Comparison of ENCODE assay signal across 18 cellular contexts in the genomic region with DNA sequence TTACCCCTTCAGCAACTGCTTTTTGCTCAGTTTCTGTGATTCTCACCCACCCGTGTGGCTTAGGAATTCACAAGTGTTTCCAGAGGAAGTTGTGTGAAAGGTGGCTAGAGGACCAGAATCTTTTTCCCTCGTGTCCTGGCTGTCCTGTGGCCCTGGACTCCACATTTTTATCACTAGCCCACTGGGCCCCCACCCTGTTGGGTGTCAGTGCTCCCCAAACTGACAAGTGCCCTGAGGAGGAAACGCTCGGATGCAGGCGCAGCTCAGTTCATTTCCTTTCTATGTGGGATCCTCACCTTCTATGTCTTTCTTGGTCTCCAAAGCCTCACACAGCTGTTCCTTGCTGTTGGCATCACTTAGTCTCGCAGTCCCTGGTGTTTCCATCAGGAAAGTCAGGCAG.
A peak's percentile ranks its signal among the peaks of the same experiment; 100 is the strongest.
DNase-seq lines count a peak whose midpoint lies in the region; ATAC-seq, FAIRE-seq and TF ChIP-seq lines count a peak whose summit lies in the region.
"Had no signal": no experiment of that assay in that cellular context is flagged by ENCODE, and none has a peak within 500 bp of the region (broad histone marks: within the 10 kb centered on the region; RNA-seq: fewer than 3 reads in every experiment).

No MANE protein-coding gene starts in this region.

- 70% methylated on average over 6 of the region's 6 CpGs for WGBS in K562 (ENCODE audit: insufficient coverage, low coverage, missing lambda C conversion rate)
- WGBS in lung, 2 donors = 88 to 89% methylated on average over 6 of the region's 6 CpGs
- WGBS in suprapubic skin = 91% methylated on average over 6 of the region's 6 CpGs

- H3K27ac ChIP-seq in K562 (ENCODE audit: extremely low read depth, low read depth, low read length) = no peak overlapping the region
- H3K27ac ChIP-seq in lung (ENCODE audit: low read depth in 1 of 2, low read length in 1 of 2) = no peak overlapping the region
- H3K27ac ChIP-seq in suprapubic skin = no peak overlapping the region
- H3K27ac ChIP-seq: Peyer's patch had no signal

- peaks cover 3% of the 10 kb centered on the region for H3K9me1 ChIP-seq in K562 (ENCODE audit: control insufficient read depth, insufficient read depth, low read length)

- CTCF ChIA-PET in K562 (lab: Yijun Ruan, JAX; ENCODE audit: low intra/inter-chr PET ratio) = no interaction called here

- in situ Hi-C loops in K562 (cut with MboI) = no loop called here

- H4K20me1 ChIP-seq in K562 (replicated peaks; ENCODE audit: control insufficient read depth, insufficient read depth, low read length) = no peaks in the 10 kb centered on the region

- H3K27me3 ChIP-seq in K562 (ENCODE audit: control insufficient read depth in 2 of 2, insufficient read depth in 2 of 2, low read length in 2 of 2) (no peaks in the 10 kb centered on the region), lung (ENCODE audit: control insufficient read depth, insufficient read depth) (no peaks in the 10 kb centered on the region), suprapubic skin (no peaks in the 10 kb centered on the region)
- H3K27me3 ChIP-seq: Peyer's patch had no signal

- ATAC-seq in K562 (no peak), lung (ENCODE audit: insufficient read depth, low FRiP score) (no peak)

- DNase-seq in activated T-cell treated with anti-CD3 and anti-CD28 coated beads, Interleukin-2, amount 50 U/mL, for 48 hours = peak; percentile 7 to 9
- no peak for DNase-seq in activated T-cell treated with anti-CD3 and anti-CD28 coated beads, Interleukin-2, amount 50 U/mL, for 1 hour
- DNase-seq in K562 (ENCODE audit: extremely low read depth in 1 of 4, low spot score in 3 of 4) (no peak), lung (ENCODE audit: low spot score) (peak; percentile 14), suprapubic skin (ENCODE audit: low spot score in 2 of 2) (peak; percentile 9 to 59), NCI-H526 (lab: John Stamatoyannopoulos, UW) (no peak), DMS53 treated with DMSO at 0.1 percent for 48 hours (lab: John Stamatoyannopoulos, UW; ENCODE audit: unreplicated experiment) (no peak)
- DNase-seq: CD4-positive, alpha-beta memory T cell; DND-41; GDM1; HCEC 1CT; NCI-H1417; NCI-H2029; NCI-H2171 treated with DMSO at 0.1 percent for 48 hours had no signal

- no peaks in the 10 kb centered on the region for H3K79me2 ChIP-seq in K562 (ENCODE audit: control insufficient read depth, insufficient read depth, low read length)

- no peak for TF ChIP-seq RAD21 in K562 (CRISPR knock-in tag; conservative IDR thresholded peaks at IDR 0.05 in 1 of 2, IDR thresholded peaks at IDR 0.05 in 1 of 2)

- H3K4me3 ChIP-seq in K562 = no peak overlapping the region
- H3K4me3 ChIP-seq in lung = no peak overlapping the region
- H3K4me3 ChIP-seq in suprapubic skin = no peak overlapping the region
- H3K4me3 ChIP-seq: Peyer's patch had no signal

- H3K9me3 ChIP-seq in K562 (replicated peaks; ENCODE audit: control insufficient read depth, insufficient read depth, low read depth, low read length) (no peaks in the 10 kb centered on the region), lung (ENCODE audit: control insufficient read depth in 2 of 2, insufficient read depth in 1 of 2, low read length in 1 of 2) (no peaks in the 10 kb centered on the region), suprapubic skin (no peaks in the 10 kb centered on the region)
- H3K9me3 ChIP-seq: Peyer's patch had no signal

- H3K4me2 ChIP-seq in K562 (ENCODE audit: insufficient read depth, low read length) = no peak overlapping the region

- TF ChIP-seq POLR2A in K562 (conservative IDR thresholded peaks at IDR 0.05) (no peak), suprapubic skin (IDR thresholded peaks at IDR 0.05) (no peak)

- intact Hi-C loops in K562 (cut with micrococcal nuclease) = no loop called here

- H3K4me1 ChIP-seq in K562 (replicated peaks in 1 of 2; ENCODE audit: control insufficient read depth in 2 of 2, insufficient read depth in 2 of 2, low read length in 2 of 2) (peaks cover 9 to 36% of the 10 kb centered on the region in 2 experiments; a peak in 4 of 5 replicates), lung (ENCODE audit: control insufficient read depth in 2 of 2, insufficient read depth in 2 of 2, low read length in 2 of 2) (no peaks in the 10 kb centered on the region), suprapubic skin (peaks cover 7% of the 10 kb centered on the region)
- H3K4me1 ChIP-seq: Peyer's patch had no signal

- peak overlapping the region; percentile 46; the same call in 1 of the 2 replicates for H2AFZ ChIP-seq in K562 (ENCODE audit: low read depth, low read length)

- no peak overlapping the region for H3K9ac ChIP-seq in K562 (ENCODE audit: insufficient read depth in 1 of 2, low read depth in 2 of 2, low read length in 2 of 2)

- POLR2A ChIA-PET in K562 (lab: Yijun Ruan, JAX) = interaction anchor here (0.8 to 1.6 kb wide), 3 partner anchors 11 to 68 kb away, joined by 3 to 9 read pairs (median 4); a partner anchor contains a TSS

- no peak for FAIRE-seq in K562 (lab: Jason Lieb, UNC)
- FAIRE-seq: D721Med, GM12892, GM19239 had no signal

- TF ChIP-seq EP300 in K562 (IDR thresholded peaks at IDR 0.05; ENCODE audit: low read length) = no peak
- no peak for TF ChIP-seq EP300 in suprapubic skin (IDR thresholded peaks at IDR 0.05)

- TF ChIP-seq CTCF in K562 (IDR thresholded peaks at IDR 0.05 in 2 of 3, conservative IDR thresholded peaks at IDR 0.05 in 1 of 3; ENCODE audit: insufficient read depth in 2 of 3, low read depth in 1 of 3, low read length in 3 of 3) (no peak), lung (IDR thresholded peaks at IDR 0.05; ENCODE audit: control extremely low read depth, extremely low read depth) (no peak), suprapubic skin (IDR thresholded peaks at IDR 0.05) (no peak)

- BruUV-seq in K562 (replicated peaks; lab: Mats Ljungman, UMichigan) = no TSS peak

- no peaks in the 10 kb centered on the region for H3K36me3 ChIP-seq in K562 (ENCODE audit: control insufficient read depth, insufficient read depth, low read length)
- H3K36me3 ChIP-seq in lung (ENCODE audit: control insufficient read depth in 2 of 2, insufficient read depth in 2 of 2, low read length in 2 of 2) = peaks cover 0 to 2% of the 10 kb centered on the region in 2 donors
- H3K36me3 ChIP-seq in suprapubic skin = no peaks in the 10 kb centered on the region
- H3K36me3 ChIP-seq: Peyer's patch had no signal

TF ChIP-seq in K562, 482 proteins besides CTCF, POLR2A, EP300 and RAD21:
- TF ChIP-seq POLR3G (IDR thresholded peaks at IDR 0.05; ENCODE audit: extremely low read depth, insufficient read length, insufficient replicate concordance) (no peak), NFIC (IDR thresholded peaks at IDR 0.05) (no peak), MYBL2 (IDR thresholded peaks at IDR 0.05; ENCODE audit: low read depth) (no peak), MYBL2 (CRISPR knock-in tag; IDR thresholded peaks at IDR 0.05; ENCODE audit: borderline replicate concordance) (no peak), ZNF316 (IDR thresholded peaks at IDR 0.05) (no peak), MTA1 (IDR thresholded peaks at IDR 0.05; ENCODE audit: borderline replicate concordance) (no peak), ZNF696 (CRISPR knock-in tag; conservative IDR thresholded peaks at IDR 0.05) (no peak)

Comparison
In these comparisons a context has a peak if more than half of its experiments do, and no peak if none do; other contexts are left out.
1. DNase-seq: peak in activated T-cell treated with anti-CD3 and anti-CD28 coated beads, Interleukin-2, amount 50 U/mL, for 48 hours (2 of 2), lung (single experiment) and suprapubic skin (2 of 2); none in activated T-cell treated with anti-CD3 and anti-CD28 coated beads, Interleukin-2, amount 50 U/mL, for 1 hour (single experiment), K562 (0 of 4), NCI-H526 (0 of 2) and DMS53 treated with DMSO at 0.1 percent for 48 hours (single experiment).